ENCODE assay signal across 7 cellular contexts in the genomic region with DNA sequence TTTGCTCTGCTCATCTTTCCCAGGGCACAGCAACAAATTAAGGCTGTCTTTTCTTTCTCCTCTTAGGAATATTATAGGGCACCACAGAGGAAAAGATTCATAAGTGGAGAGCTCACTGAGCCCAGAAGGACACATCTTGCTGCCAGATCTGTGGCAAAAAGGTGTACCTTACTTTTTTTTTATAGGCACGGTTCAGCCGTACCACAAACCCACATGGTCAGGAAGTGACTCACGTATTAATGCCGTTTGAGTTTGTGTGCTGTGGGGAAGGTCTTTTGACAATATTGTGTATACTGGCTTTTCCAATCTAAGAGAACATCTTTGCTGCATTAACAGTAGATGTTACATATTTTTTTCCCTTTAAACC. TPM values are rescaled to one million over a fixed set of nuclear protein-coding genes. Genes with fewer than 3 reads are reported as not detected.
DNase-seq lines count a peak whose midpoint lies in the region; ATAC-seq and TF ChIP-seq lines count a peak whose summit lies in the region.

No MANE protein-coding gene starts in this region.

- H3K9me3 Mint-ChIP-seq in activated B cell treated with CpG ODN at 0.5 μM for 24 hours: no peaks in the 10 kb centered on the region

- H3K36me3 Mint-ChIP-seq in activated B cell treated with CpG ODN at 0.5 μM for 24 hours (ENCODE audit: low read depth): no peaks in the 10 kb centered on the region

- POLR2A ChIA-PET in activated B cell treated with CpG ODN at 0.5 μM for 24 hours (lab: Charles Lee): interaction anchor here (0.8 to 1.9 kb wide), 7 partner anchors 13 to 106 kb away, joined by 3 to 11 read pairs (median 4); partner anchors contain the start of genes MCM3 and PAQR8

- CTCF ChIA-PET in activated B cell treated with CpG ODN at 0.5 μM for 24 hours (lab: Charles Lee): interaction anchor here (0.7 to 2.7 kb wide), 6 partner anchors 10 to 105 kb away, joined by 3 to 21 read pairs (median 4); partner anchors contain the start of genes MCM3 and PAQR8

- DNase-seq in GM13976 (ENCODE audit: low spot score) (peak; percentile 53), KBM-7 (peak; percentile 72), activated B cell treated with CpG ODN at 0.5 μM for 24 hours (no peak), epithelial cell of esophagus (ENCODE audit: low read depth) (peak; percentile 67), cerebellum (ENCODE audit: low spot score) (no peak)
- DNase-seq in stimulated activated CD8-positive, alpha-beta memory T cell treated with anti-CD3 and anti-CD28 coated beads, Interleukin-15, amount 100 ng/mL, for 1 hour (ENCODE audit: low read depth): peak; percentile 23

- in situ Hi-C loops in GM13976 (cut with MboI; ENCODE audit: low sequenced_read_pairs, unreplicated experiment): no loop called here
- in situ Hi-C loops in KBM-7 (cut with MboI; ENCODE audit: low pct_unique_long_range_greater_than_20kb, low sequenced_read_pairs): loop anchor here (25.0 kb wide), 1 partner anchor 103 kb away; the partner anchor contains the start of gene MCM3

- intact Hi-C loops in activated B cell treated with CpG ODN at 0.5 μM for 24 hours (cut with micrococcal nuclease): loop anchor here (1.0 to 10.0 kb wide), 4 partner anchors 13 to 326 kb away; partner anchors contain the start of gene PAQR8

- H3K4me3 ChIP-seq in epithelial cell of esophagus (ENCODE audit: low read length): no peak overlapping the region

- TF ChIP-seq CTCF in GM13976 (IDR thresholded peaks at IDR 0.05; ENCODE audit: borderline replicate concordance, control extremely low read depth, extremely low read depth, insufficient read depth, missing control alignments): no peak
- TF ChIP-seq CTCF in activated B cell treated with CpG ODN at 0.5 μM for 24 hours (IDR thresholded peaks at IDR 0.05): no peak
- TF ChIP-seq CTCF in epithelial cell of esophagus (IDR thresholded peaks at IDR 0.05; ENCODE audit: insufficient read depth, low read depth, low read length, missing control alignments): no peak

- H3K27ac Mint-ChIP-seq in activated B cell treated with CpG ODN at 0.5 μM for 24 hours: peak overlapping the region; percentile 59

- H3K4me1 Mint-ChIP-seq in activated B cell treated with CpG ODN at 0.5 μM for 24 hours: peaks cover 38% of the 10 kb centered on the region

- no peaks in the 10 kb centered on the region for H3K27me3 Mint-ChIP-seq in activated B cell treated with CpG ODN at 0.5 μM for 24 hours

- peak overlapping the region; percentile 49 for H3K4me3 Mint-ChIP-seq in activated B cell treated with CpG ODN at 0.5 μM for 24 hours

- ATAC-seq in GM21723 (IDR thresholded peaks at IDR 0.05; ENCODE audit: unreplicated experiment) (peak; percentile 59), activated B cell treated with CpG ODN at 0.5 μM for 24 hours (ENCODE audit: low read depth) (peak; percentile 83)

RNA-seq across cellular contexts. Expression of gene PAQR8, which starts 28.4 kb away (rescaled TPM):
- total RNA-seq in activated B cell treated with CpG ODN at 0.5 μM for 24 hours (6.8 and 8.0 TPM in 2 replicates), cerebellum (20.6 TPM)

RNA-seq across cellular contexts. Expression of gene EFHC1, which starts 29.8 kb away (rescaled TPM):
- total RNA-seq in activated B cell treated with CpG ODN at 0.5 μM for 24 hours (15.8 and 23.2 TPM in 2 replicates), cerebellum (55.2 TPM)

Comparison
In these comparisons a context has a peak if more than half of its experiments do, and no peak if none do; other contexts are left out.
1. DNase-seq: peak in GM13976 (single experiment), KBM-7 (single experiment), epithelial cell of esophagus (single experiment) and stimulated activated CD8-positive, alpha-beta memory T cell treated with anti-CD3 and anti-CD28 coated beads, Interleukin-15, amount 100 ng/mL, for 1 hour (single experiment); none in activated B cell treated with CpG ODN at 0.5 μM for 24 hours (single experiment) and cerebellum (single experiment).